ENCODE assay signal across 8 cellular contexts in genomic region chr12:54173066-54173726, GRCh38.
DNase-seq lines count a peak whose midpoint lies in the region; ATAC-seq and TF ChIP-seq lines count a peak whose summit lies in the region.

No MANE protein-coding gene starts in this region.

- TF ChIP-seq CTCF in GM10248 (IDR thresholded peaks at IDR 0.05; ENCODE audit: control extremely low read depth, extremely low read depth, low read depth, missing control alignments), result no peak
- TF ChIP-seq CTCF in parathyroid adenoma (IDR thresholded peaks at IDR 0.05), result no peak

- TF ChIP-seq POLR2A in erythroblast (IDR thresholded peaks at IDR 0.05; ENCODE audit: low read length), result no peak

- no peaks in the 10 kb centered on the region for H3K27me3 ChIP-seq in parathyroid adenoma (ENCODE audit: control insufficient read depth, insufficient read depth, low read length)

- H2AFZ ChIP-seq in parathyroid adenoma, result peak overlapping the region; percentile 72

- no peak overlapping the region for H3K9ac ChIP-seq in parathyroid adenoma

- no peak overlapping the region for H3K4me3 Mint-ChIP-seq in activated T-cell treated with anti-CD3 and anti-CD28 coated beads, Interleukin-2, amount 50 U/mL, for 24 hours

- H3K4me1 ChIP-seq in parathyroid adenoma, result peaks cover 7% of the 10 kb centered on the region

- H3K27ac Mint-ChIP-seq in activated T-cell treated with anti-CD3 and anti-CD28 coated beads, Interleukin-2, amount 50 U/mL, for 24 hours, result no peak overlapping the region

- peak; percentile 40 for DNase-seq in GM10248 (ENCODE audit: extremely low spot score)
- peak; percentile 62 for DNase-seq in NCI-H2107 (lab: John Stamatoyannopoulos, UW)
- peak; percentile 55 for DNase-seq in activated T-cell treated with anti-CD3 and anti-CD28 coated beads, Interleukin-2, amount 50 U/mL, for 24 hours
- peak; percentile 33 for DNase-seq in glomerular visceral epithelial cell (ENCODE audit: extremely low spot score)
- no peak for DNase-seq in erythroblast (lab: John Stamatoyannopoulos, UW)
- no peak for DNase-seq in GDM1 (lab: John Stamatoyannopoulos, UW)

- H3K27ac ChIP-seq in parathyroid adenoma, result no peak overlapping the region

- POLR2A ChIA-PET in GM10248 (lab: Yijun Ruan, JAX), result interaction anchor here (0.7 kb wide), 1 partner anchor 19 kb away, joined by 7 read pairs; no protein-coding TSS in a partner anchor

- no peaks in the 10 kb centered on the region for H3K36me3 ChIP-seq in parathyroid adenoma (ENCODE audit: control insufficient read depth, insufficient read depth, low read length)

- no peaks in the 10 kb centered on the region for H3K9me3 ChIP-seq in parathyroid adenoma (ENCODE audit: control insufficient read depth, low read length)

- H3K4me3 ChIP-seq in parathyroid adenoma (ENCODE audit: low read depth, low read length), result no peak overlapping the region

- peaks cover 10% of the 10 kb centered on the region for H3K27me3 Mint-ChIP-seq in activated T-cell treated with anti-CD3 and anti-CD28 coated beads, Interleukin-2, amount 50 U/mL, for 24 hours

- CTCF ChIA-PET in GM10248 (lab: Yijun Ruan, JAX), result interaction anchor here (0.7 to 5.6 kb wide), 10 partner anchors 13 to 141 kb away, joined by 3 to 19 read pairs (median 4); partner anchors contain the start of genes HOXC5 and SMUG1

- H3K4me2 ChIP-seq in parathyroid adenoma (ENCODE audit: low read length), result peak overlapping the region; percentile 65

- no peaks in the 10 kb centered on the region for H3K9me3 Mint-ChIP-seq in activated T-cell treated with anti-CD3 and anti-CD28 coated beads, Interleukin-2, amount 50 U/mL, for 24 hours

- ATAC-seq in HG03097 (IDR thresholded peaks at IDR 0.05; ENCODE audit: low FRiP score, unreplicated experiment), result no peak

- no peaks in the 10 kb centered on the region for H3K36me3 Mint-ChIP-seq in activated T-cell treated with anti-CD3 and anti-CD28 coated beads, Interleukin-2, amount 50 U/mL, for 24 hours (ENCODE audit: low read depth)

- no peaks in the 10 kb centered on the region for H3K79me2 ChIP-seq in parathyroid adenoma

- no peaks in the 10 kb centered on the region for H3K4me1 Mint-ChIP-seq in activated T-cell treated with anti-CD3 and anti-CD28 coated beads, Interleukin-2, amount 50 U/mL, for 24 hours (ENCODE audit: low read depth)

Comparison
In these comparisons a context has a peak if more than half of its experiments do, and no peak if none do; other contexts are left out.
1. DNase-seq: peak in GM10248 (single experiment), NCI-H2107 (single experiment), activated T-cell treated with anti-CD3 and anti-CD28 coated beads, Interleukin-2, amount 50 U/mL, for 24 hours (single experiment) and glomerular visceral epithelial cell (single experiment); none in erythroblast (0 of 2) and GDM1 (single experiment).